In genomic region chr3:176663376-176663775, GRCh38 we compare ENCODE assay signal across 13 cellular contexts.
DNase-seq lines count a peak whose midpoint lies in the region; ATAC-seq and TF ChIP-seq lines count a peak whose summit lies in the region.
"Had no signal": no experiment of that assay in that cellular context is flagged by ENCODE, and none has a peak within 500 bp of the region (broad histone marks: within the 10 kb centered on the region; RNA-seq: fewer than 3 reads in every experiment).

No MANE protein-coding gene starts in this region.

- H3K9me3 Mint-ChIP-seq in mesothelial cell of epicardium = peaks cover 10% of the 10 kb centered on the region
- H3K9me3 Mint-ChIP-seq: CD4-positive, alpha-beta T cell had no signal

- H3K4me3 Mint-ChIP-seq in mesothelial cell of epicardium = no peak overlapping the region
- H3K4me3 Mint-ChIP-seq: activated CD4-positive, alpha-beta T cell treated with anti-CD3 and anti-CD28 coated beads for 36 hours; CD4-positive, alpha-beta T cell had no signal

- H3K4me1 Mint-ChIP-seq in mesothelial cell of epicardium = peaks cover 25% of the 10 kb centered on the region
- H3K4me1 Mint-ChIP-seq: activated CD4-positive, alpha-beta T cell treated with anti-CD3 and anti-CD28 coated beads for 36 hours had no signal

- no peak overlapping the region for H3K9ac ChIP-seq in HUES6 (ENCODE audit: low read length)

- H3K4me3 ChIP-seq in HUES6 (ENCODE audit: low read depth, low read length) = no peak overlapping the region
- H3K4me3 ChIP-seq: colonic mucosa, esophagus muscularis mucosa, left lung, thoracic aorta had no signal

- H3K27ac Mint-ChIP-seq in mesothelial cell of epicardium = peak overlapping the region; percentile 60
- H3K27ac Mint-ChIP-seq: activated CD4-positive, alpha-beta T cell treated with anti-CD3 and anti-CD28 coated beads for 36 hours; CD4-positive, alpha-beta T cell had no signal

- no peaks in the 10 kb centered on the region for H3K27me3 Mint-ChIP-seq in mesothelial cell of epicardium (ENCODE audit: low read depth)
- H3K27me3 Mint-ChIP-seq: activated CD4-positive, alpha-beta T cell treated with anti-CD3 and anti-CD28 coated beads for 36 hours; CD4-positive, alpha-beta T cell had no signal

- H3K36me3 ChIP-seq in HUES6 (ENCODE audit: control insufficient read depth, insufficient read depth, low read length) = no peaks in the 10 kb centered on the region
- H3K36me3 ChIP-seq: colonic mucosa, esophagus muscularis mucosa, left lung, thoracic aorta had no signal

- TF ChIP-seq CTCF in mesothelial cell of epicardium (IDR thresholded peaks at IDR 0.05; ENCODE audit: unreplicated experiment) = no peak

- H3K27me3 ChIP-seq in HUES6 (ENCODE audit: control insufficient read depth, insufficient read depth, low read length) = no peaks in the 10 kb centered on the region
- H3K27me3 ChIP-seq: colonic mucosa, esophagus muscularis mucosa, left lung had no signal

- DNase-seq in EL (peak; percentile 7), cerebellar cortex (ENCODE audit: low spot score) (peak; percentile 40), mesothelial cell of epicardium (ENCODE audit: low spot score in 2 of 2, unreplicated experiment in 2 of 2) (no peak)
- DNase-seq in activated CD4-positive, alpha-beta T cell treated with anti-CD3 and anti-CD28 coated beads, Interleukin-2, amount 50 U/mL, for 1 hour = no peak
- DNase-seq: activated CD4-positive, alpha-beta T cell treated with anti-CD3 and anti-CD28 coated beads for 36 hours; CD4-positive, alpha-beta T cell; colonic mucosa; left lung had no signal

- no peaks in the 10 kb centered on the region for H3K9me3 ChIP-seq in HUES6 (ENCODE audit: control insufficient read depth, insufficient read depth, low read depth, low read length)
- H3K9me3 ChIP-seq: colonic mucosa, esophagus muscularis mucosa, left lung, thoracic aorta had no signal

- H3K36me3 Mint-ChIP-seq in mesothelial cell of epicardium = no peaks in the 10 kb centered on the region

- peaks cover 15% of the 10 kb centered on the region for H3K4me1 ChIP-seq in HUES6 (ENCODE audit: control insufficient read depth, insufficient read depth, low read length)
- H3K4me1 ChIP-seq: colonic mucosa had no signal

- peak overlapping the region; percentile 67 for H3K27ac ChIP-seq in HUES6 (ENCODE audit: low read depth, low read length)
- H3K27ac ChIP-seq: colonic mucosa, esophagus muscularis mucosa, left lung had no signal

- ATAC-seq in HG03039 (IDR thresholded peaks at IDR 0.05; ENCODE audit: unreplicated experiment) (no peak), HG02973 (IDR thresholded peaks at IDR 0.05; ENCODE audit: unreplicated experiment) (no peak)
- ATAC-seq: activated CD4-positive, alpha-beta T cell treated with anti-CD3 and anti-CD28 coated beads for 36 hours had no signal

Comparison
In these comparisons a context has a peak if more than half of its experiments do, and no peak if none do; other contexts are left out.
1. DNase-seq: peak in EL (single experiment) and cerebellar cortex (single experiment); none in mesothelial cell of epicardium (0 of 2) and activated CD4-positive, alpha-beta T cell treated with anti-CD3 and anti-CD28 coated beads, Interleukin-2, amount 50 U/mL, for 1 hour (single experiment).